41 cellular contexts compared by ENCODE assay signal in genomic region chr2:232791518-232791917, GRCh38. TPM values are rescaled to one million over a fixed set of nuclear protein-coding genes. Genes with fewer than 3 reads are reported as not detected.
"Had no signal": no experiment of that assay in that cellular context is flagged by ENCODE, and none has a peak within 500 bp of the region (broad histone marks: within the 10 kb centered on the region; RNA-seq: fewer than 3 reads in every experiment).

No MANE protein-coding gene starts in this region.

- H3K27ac ChIP-seq: adrenal gland, ascending aorta, body of pancreas, brain microvascular endothelial cell, breast epithelium, cardiac muscle cell had no signal

- DNase-seq: activated effector memory CD4-positive, alpha-beta T cell treated with anti-CD3 and anti-CD28 coated beads, Interleukin-2, amount 50 U/mL, for 16 hours; activated effector memory CD4-positive, alpha-beta T cell treated with Interleukin-2 at 50 U/mL for 16 hours; activated gamma-delta T cell; activated gamma-delta T cell treated with Interleukin-2 at 50 U/mL for 16 hours; activated naive CD4-positive, alpha-beta T cell; activated naive CD4-positive, alpha-beta T cell treated with anti-CD3 and anti-CD28 coated beads, Interleukin-2, amount 10 ng/mL, durations not matched to agents 7 days and 5 days; activated naive CD4-positive, alpha-beta T cell treated with anti-CD3 and anti-CD28 coated beads, Interleukin-2, amount 50 U/mL, for 16 hours; activated naive CD4-positive, alpha-beta T cell treated with Interleukin-2 at 50 U/mL for 16 hours; activated naive CD8-positive, alpha-beta T cell treated with anti-CD3 and anti-CD28 coated beads for 36 hours; activated naive CD8-positive, alpha-beta T cell treated with anti-CD3 and anti-CD28 coated beads, Interleukin-2, amount 10 ng/mL, durations not matched to agents 7 days and 5 days; activated naive CD8-positive, alpha-beta T cell treated with anti-CD3 and anti-CD28 coated beads, Interleukin-2, amount 50 U/mL, for 24 hours; activated T-cell treated with anti-CD3 and anti-CD28 coated beads for 4 hours; activated T-cell treated with anti-CD3 and anti-CD28 coated beads, Interleukin-2, amount 50 U/mL, for 1 hour; activated T-cell treated with anti-CD3 and anti-CD28 coated beads, Interleukin-2, amount 50 U/mL, for 24 hours; activated T-cell treated with anti-CD3 and anti-CD28 coated beads, Interleukin-2, amount 50 U/mL, for 4 hours; activated T-cell treated with anti-CD3 and anti-CD28 coated beads, Interleukin-2, amount 50 U/mL, for 48 hours; activated T-cell treated with anti-CD3 and anti-CD28 coated beads, Interleukin-2, amount 50 U/mL, for 72 hours; adrenal gland; amniotic stem cell; amygdala; anterior cingulate cortex; aorta; body of pancreas; brain microvascular endothelial cell; caudate nucleus; central memory CD4-positive, alpha-beta T cell; cerebellar nuclear complex had no signal

- H3K27me3 Mint-ChIP-seq: activated naive CD4-positive, alpha-beta T cell treated with anti-CD3 and anti-CD28 coated beads, Interleukin-2, amount 10 ng/mL, durations not matched to agents 7 days and 5 days; activated naive CD4-positive, alpha-beta T cell treated with anti-CD3 and anti-CD28 coated beads, Interleukin-2, amount 50 U/mL, for 24 hours; activated naive CD8-positive, alpha-beta T cell; activated naive CD8-positive, alpha-beta T cell treated with anti-CD3 and anti-CD28 coated beads for 36 hours; activated naive CD8-positive, alpha-beta T cell treated with anti-CD3 and anti-CD28 coated beads, Interleukin-2, amount 10 ng/mL, durations not matched to agents 7 days and 5 days; activated naive CD8-positive, alpha-beta T cell treated with anti-CD3 and anti-CD28 coated beads, Interleukin-2, amount 50 U/mL, for 24 hours; activated T-cell treated with anti-CD3 and anti-CD28 coated beads, Interleukin-2, amount 50 U/mL, for 24 hours; activated T-helper 17 cell treated with anti-CD3 and anti-CD28 coated beads, Interleukin-2, amount 50 U/mL, for 72 hours; brain; central memory CD8-positive, alpha-beta T cell had no signal

- H3K4me1 ChIP-seq: adrenal gland, ascending aorta, body of pancreas, breast epithelium had no signal

- H3K27ac Mint-ChIP-seq: activated naive CD4-positive, alpha-beta T cell treated with anti-CD3 and anti-CD28 coated beads, Interleukin-2, amount 10 ng/mL, durations not matched to agents 7 days and 5 days; activated naive CD4-positive, alpha-beta T cell treated with anti-CD3 and anti-CD28 coated beads, Interleukin-2, amount 50 U/mL, for 24 hours; activated naive CD8-positive, alpha-beta T cell; activated naive CD8-positive, alpha-beta T cell treated with anti-CD3 and anti-CD28 coated beads for 36 hours; activated naive CD8-positive, alpha-beta T cell treated with anti-CD3 and anti-CD28 coated beads, Interleukin-2, amount 10 ng/mL, durations not matched to agents 7 days and 5 days; activated naive CD8-positive, alpha-beta T cell treated with anti-CD3 and anti-CD28 coated beads, Interleukin-2, amount 50 U/mL, for 24 hours; activated T-cell treated with anti-CD3 and anti-CD28 coated beads, Interleukin-2, amount 50 U/mL, for 72 hours; activated T-helper 17 cell treated with anti-CD3 and anti-CD28 coated beads, Interleukin-2, amount 50 U/mL, for 72 hours had no signal

- H3K9me3 ChIP-seq: adrenal gland, ascending aorta, body of pancreas, breast epithelium had no signal

- H3K4me1 Mint-ChIP-seq: activated naive CD4-positive, alpha-beta T cell treated with anti-CD3 and anti-CD28 coated beads, Interleukin-2, amount 10 ng/mL, durations not matched to agents 7 days and 5 days; activated naive CD4-positive, alpha-beta T cell treated with anti-CD3 and anti-CD28 coated beads, Interleukin-2, amount 50 U/mL, for 24 hours; activated naive CD8-positive, alpha-beta T cell treated with anti-CD3 and anti-CD28 coated beads for 36 hours; activated naive CD8-positive, alpha-beta T cell treated with anti-CD3 and anti-CD28 coated beads, Interleukin-2, amount 50 U/mL, for 24 hours; activated T-helper 17 cell treated with anti-CD3 and anti-CD28 coated beads, Interleukin-2, amount 50 U/mL, for 72 hours; central memory CD8-positive, alpha-beta T cell had no signal

- H3K4me3 ChIP-seq: adrenal gland, ascending aorta, body of pancreas, breast epithelium, cardiac muscle cell had no signal

- ATAC-seq: activated naive CD8-positive, alpha-beta T cell treated with anti-CD3 and anti-CD28 coated beads, Interleukin-2, amount 50 U/mL, for 24 hours; activated T-cell treated with anti-CD3 and anti-CD28 coated beads, Interleukin-2, amount 50 U/mL, for 4 hours; activated T-cell treated with anti-CD3 and anti-CD28 coated beads, Interleukin-2, amount 50 U/mL, for 72 hours; activated T-helper 17 cell treated with anti-CD3 and anti-CD28 coated beads, Interleukin-2, amount 50 U/mL, for 72 hours; body of pancreas had no signal

- H3K27me3 ChIP-seq: adrenal gland, ascending aorta, body of pancreas, brain microvascular endothelial cell, breast epithelium, cardiac muscle cell had no signal

- H3K9me3 Mint-ChIP-seq: activated naive CD4-positive, alpha-beta T cell treated with anti-CD3 and anti-CD28 coated beads, Interleukin-2, amount 10 ng/mL, durations not matched to agents 7 days and 5 days; activated naive CD4-positive, alpha-beta T cell treated with anti-CD3 and anti-CD28 coated beads, Interleukin-2, amount 50 U/mL, for 24 hours; activated naive CD8-positive, alpha-beta T cell treated with anti-CD3 and anti-CD28 coated beads for 36 hours; activated naive CD8-positive, alpha-beta T cell treated with anti-CD3 and anti-CD28 coated beads, Interleukin-2, amount 10 ng/mL, durations not matched to agents 7 days and 5 days; activated naive CD8-positive, alpha-beta T cell treated with anti-CD3 and anti-CD28 coated beads, Interleukin-2, amount 50 U/mL, for 24 hours; activated T-cell treated with anti-CD3 and anti-CD28 coated beads, Interleukin-2, amount 50 U/mL, for 24 hours; activated T-cell treated with anti-CD3 and anti-CD28 coated beads, Interleukin-2, amount 50 U/mL, for 4 hours; activated T-cell treated with anti-CD3 and anti-CD28 coated beads, Interleukin-2, amount 50 U/mL, for 72 hours; activated T-helper 1 cell treated with anti-CD3 and anti-CD28 coated beads, Interleukin-12 subunit alpha, Interleukin-12 subunit beta, Interleukin-2, Interleukin-4 antibody, amounts not matched to agents 30 ng/mL and 10 ng/mL and 1 ng/mL, durations not matched to agents 14 hours and 24 hours and 36 hours; activated T-helper 17 cell treated with anti-CD3 and anti-CD28 coated beads, Interleukin-2, amount 50 U/mL, for 72 hours; activated T-helper 2 cell treated with anti-CD3 and anti-CD28 coated beads, Interferon-gamma antibody, Interleukin-2, Interleukin-4, amounts not matched to agents 10 μg/mL and 5 μg/mL and 100 μg/mL, durations not matched to agents 14 hours and 24 hours and 36 hours; brain; central memory CD8-positive, alpha-beta T cell had no signal

- H3K4me3 Mint-ChIP-seq: activated naive CD4-positive, alpha-beta T cell treated with anti-CD3 and anti-CD28 coated beads, Interleukin-2, amount 10 ng/mL, durations not matched to agents 7 days and 5 days; activated naive CD4-positive, alpha-beta T cell treated with anti-CD3 and anti-CD28 coated beads, Interleukin-2, amount 50 U/mL, for 24 hours; activated naive CD8-positive, alpha-beta T cell; activated naive CD8-positive, alpha-beta T cell treated with anti-CD3 and anti-CD28 coated beads for 36 hours; activated naive CD8-positive, alpha-beta T cell treated with anti-CD3 and anti-CD28 coated beads, Interleukin-2, amount 10 ng/mL, durations not matched to agents 7 days and 5 days; activated naive CD8-positive, alpha-beta T cell treated with anti-CD3 and anti-CD28 coated beads, Interleukin-2, amount 50 U/mL, for 24 hours; activated T-cell treated with anti-CD3 and anti-CD28 coated beads, Interleukin-2, amount 50 U/mL, for 24 hours; activated T-cell treated with anti-CD3 and anti-CD28 coated beads, Interleukin-2, amount 50 U/mL, for 4 hours; activated T-cell treated with anti-CD3 and anti-CD28 coated beads, Interleukin-2, amount 50 U/mL, for 72 hours; activated T-helper 1 cell treated with anti-CD3 and anti-CD28 coated beads, Interleukin-12 subunit alpha, Interleukin-12 subunit beta, Interleukin-2, Interleukin-4 antibody, amounts not matched to agents 30 ng/mL and 10 ng/mL and 1 ng/mL, durations not matched to agents 14 hours and 24 hours and 36 hours; activated T-helper 17 cell treated with anti-CD3 and anti-CD28 coated beads, Interleukin-2, amount 50 U/mL, for 72 hours; brain; central memory CD8-positive, alpha-beta T cell had no signal

RNA-seq across cellular contexts. Expression of gene KCNJ13, which starts 15.2 kb away (rescaled TPM):
- total RNA-seq: activated naive CD8-positive, alpha-beta T cell treated with anti-CD3 and anti-CD28 coated beads for 36 hours; activated naive CD8-positive, alpha-beta T cell treated with anti-CD3 and anti-CD28 coated beads, Interleukin-2, amount 10 ng/mL, durations not matched to agents 7 days and 5 days; activated T-cell treated with anti-CD3 and anti-CD28 coated beads, Interleukin-2, amount 50 U/mL, for 4 hours; activated T-cell treated with anti-CD3 and anti-CD28 coated beads, Interleukin-2, amount 50 U/mL, for 72 hours; activated T-helper 1 cell treated with anti-CD3 and anti-CD28 coated beads, Interleukin-12 subunit alpha, Interleukin-12 subunit beta, Interleukin-2, Interleukin-4 antibody, amounts not matched to agents 30 ng/mL and 10 ng/mL and 1 ng/mL, durations not matched to agents 14 hours and 24 hours and 36 hours; activated T-helper 17 cell treated with anti-CD3 and anti-CD28 coated beads, Interleukin-2, amount 50 U/mL, for 72 hours; activated T-helper 2 cell treated with anti-CD3 and anti-CD28 coated beads, Interferon-gamma antibody, Interleukin-2, Interleukin-4, amounts not matched to agents 10 μg/mL and 5 μg/mL and 100 μg/mL, durations not matched to agents 14 hours and 24 hours and 36 hours; adrenal gland; aorta; ascending aorta; astrocyte; body of pancreas; bronchial epithelial cell; cardiac muscle cell; cardiac septum; chondrocyte had no signal
- polyA plus RNA-seq: adrenal gland had no signal
